ENCODE assay signal across 1 cellular context in genomic region chr2:47906261-47907096, GRCh38.
TF ChIP-seq lines count a peak whose summit lies in the region.

Gene FBXO11, minus strand, starts transcription at chr2:47906498. Its CDS starts 778 bp downstream, at chr2:47905720.

TF ChIP-seq in A549, 52 proteins besides CTCF, POLR2A, EP300 and RAD21 (continued from another document):
- TF ChIP-seq MAZ (IDR thresholded peaks at IDR 0.05; ENCODE audit: borderline replicate concordance, low read depth, low read length), result peak; percentile 93; the same call in 1 of the 2 replicates
